ENCODE assay signal across 10 cellular contexts in the genomic region with DNA sequence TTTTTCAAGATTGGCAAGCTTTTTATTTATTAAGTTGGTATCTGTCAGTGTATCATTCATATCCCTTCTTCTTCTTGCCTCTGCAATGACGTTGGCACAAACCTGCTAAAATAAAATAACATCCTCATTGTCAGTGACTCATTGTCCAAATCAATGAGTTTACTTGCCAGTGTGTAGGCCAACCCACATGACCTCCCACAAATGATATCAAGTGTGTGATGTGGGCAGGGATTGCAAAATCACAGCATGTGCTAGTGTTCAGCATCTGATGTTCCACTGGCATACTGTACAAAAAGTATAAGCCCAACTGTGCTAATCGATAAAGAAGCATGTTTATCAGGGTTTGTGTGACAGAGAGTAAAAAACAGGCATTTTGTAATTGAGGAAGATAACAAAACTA. TPM values are rescaled to one million over a fixed set of nuclear protein-coding genes. Genes with fewer than 3 reads are reported as not detected.
DNase-seq lines count a peak whose midpoint lies in the region; TF ChIP-seq lines count a peak whose summit lies in the region.
"Had no signal": no experiment of that assay in that cellular context is flagged by ENCODE, and none has a peak within 500 bp of the region (broad histone marks: within the 10 kb centered on the region; RNA-seq: fewer than 3 reads in every experiment).

No MANE protein-coding gene starts in this region.

- H3K79me2 ChIP-seq in mesendoderm (ENCODE audit: control insufficient read depth, insufficient read depth, low read length): no peaks in the 10 kb centered on the region

- no peak overlapping the region for H2AK5ac ChIP-seq in mesendoderm (ENCODE audit: low read length)

- H3K27me3 ChIP-seq in mesendoderm (ENCODE audit: insufficient read depth, low read length, poor library complexity): no peaks in the 10 kb centered on the region
- H3K27me3 ChIP-seq: cardiac muscle cell had no signal

- no peak overlapping the region for H3K56ac ChIP-seq in mesendoderm (ENCODE audit: low read length)

- H3K9ac ChIP-seq in mesendoderm (ENCODE audit: low read length): no peak overlapping the region

- H3K18ac ChIP-seq in mesendoderm (ENCODE audit: low read length): no peak overlapping the region

- H2BK5ac ChIP-seq in mesendoderm (ENCODE audit: low read length): no peak overlapping the region

- H2BK15ac ChIP-seq in mesendoderm (replicated peaks; ENCODE audit: low read depth): no peak overlapping the region

- H3K4me2 ChIP-seq in mesendoderm (ENCODE audit: low read length): no peak overlapping the region

- WGBS in mesendoderm (ENCODE audit: extremely low coverage, insufficient coverage, low lambda C conversion rate): no CpG with 5 or more reads among the region's 2 CpGs

- H4K8ac ChIP-seq in mesendoderm (ENCODE audit: low read depth, low read length): no peak overlapping the region

- DNase-seq in DMS153 (lab: John Stamatoyannopoulos, UW) (peak; percentile 8), DMS153 treated with DMSO at 0.1 percent for 48 hours (lab: John Stamatoyannopoulos, UW; ENCODE audit: unreplicated experiment) (no peak), NCI-H460 (ENCODE audit: extremely low read depth, low read depth) (peak; percentile 92), epithelial cell of esophagus (ENCODE audit: low read depth) (peak; percentile 90), pons (ENCODE audit: low spot score) (peak; percentile 25), mesendoderm (no peak), SKM-1 (lab: John Stamatoyannopoulos, UW; ENCODE audit: unreplicated experiment) (no peak), NCI-H82 (lab: John Stamatoyannopoulos, UW) (no peak)

- no peak overlapping the region for H3K23ac ChIP-seq in mesendoderm (ENCODE audit: low read length)

- H3K4ac ChIP-seq in mesendoderm (ENCODE audit: low read depth, low read length): no peak overlapping the region

- H4K5ac ChIP-seq in mesendoderm (ENCODE audit: low read length): no peak overlapping the region

- no peaks in the 10 kb centered on the region for H3K36me3 ChIP-seq in mesendoderm (ENCODE audit: control insufficient read depth, insufficient read depth, low read length)
- H3K36me3 ChIP-seq: cardiac muscle cell had no signal

- no peak overlapping the region for H2BK120ac ChIP-seq in mesendoderm (ENCODE audit: low read depth, low read length)

- no peaks in the 10 kb centered on the region for H3K79me1 ChIP-seq in mesendoderm (ENCODE audit: low read length)

- no peaks in the 10 kb centered on the region for H3K4me1 ChIP-seq in mesendoderm (ENCODE audit: control insufficient read depth, low read depth, low read length)

- H3K4me3 ChIP-seq in epithelial cell of esophagus (ENCODE audit: low read length): no peak overlapping the region
- no peak overlapping the region for H3K4me3 ChIP-seq in mesendoderm (ENCODE audit: low read length)
- H3K4me3 ChIP-seq: cardiac muscle cell had no signal

- no peak for TF ChIP-seq CTCF in epithelial cell of esophagus (IDR thresholded peaks at IDR 0.05; ENCODE audit: insufficient read depth, low read depth, low read length, missing control alignments)

- no peak overlapping the region for H3K27ac ChIP-seq in mesendoderm (ENCODE audit: low read depth, low read length)
- H3K27ac ChIP-seq: 22Rv1, cardiac muscle cell had no signal

RNA-seq across cellular contexts. Expression of gene GPAT3, which starts 25.5 kb away (rescaled TPM):
- 69.2 and 80.5 TPM in 2 replicates for total RNA-seq in NCI-H460 (2014; rRNA removed; shearing (Covaris generic))
- 60.4 and 66.1 TPM in 2 replicates for polyA plus RNA-seq in NCI-H460 (2014; cell fraction: nucleus; rRNA removed)
- polyA plus RNA-seq in mesendoderm (2013, experiment 1 of 2): 1.2 TPM
- 1.2 TPM for polyA plus RNA-seq in mesendoderm (2013, experiment 2 of 2)

Comparison
In these comparisons a context has a peak if more than half of its experiments do, and no peak if none do; other contexts are left out.
1. DNase-seq: peak in DMS153 (single experiment), NCI-H460 (single experiment), epithelial cell of esophagus (single experiment) and pons (single experiment); none in DMS153 treated with DMSO at 0.1 percent for 48 hours (single experiment), mesendoderm (single experiment), SKM-1 (single experiment) and NCI-H82 (single experiment).